ENCODE assay signal across 26 cellular contexts in the genomic region with DNA sequence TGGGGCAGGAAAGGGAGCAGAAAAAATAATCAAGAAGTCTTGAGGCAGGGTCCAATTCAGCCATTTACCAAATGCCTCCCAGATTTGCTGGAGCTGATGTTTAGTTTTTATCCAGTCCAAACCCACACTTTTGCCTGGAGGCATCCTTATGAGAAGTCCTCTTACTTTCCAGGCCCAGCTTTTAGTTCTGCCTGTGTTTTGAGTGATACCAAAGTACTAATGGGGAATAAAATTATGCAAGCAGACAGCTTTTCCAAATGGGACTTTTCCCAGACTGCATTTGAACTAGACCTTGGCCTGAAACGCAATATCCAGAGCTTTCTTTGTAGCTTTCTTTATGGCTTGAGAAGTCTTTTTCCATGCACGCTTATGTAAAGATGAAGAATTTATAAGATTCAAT.
"Had no signal": no experiment of that assay in that cellular context is flagged by ENCODE, and none has a peak within 500 bp of the region (broad histone marks: within the 10 kb centered on the region; RNA-seq: fewer than 3 reads in every experiment).

No MANE protein-coding gene starts in this region.

- H3K9me3 ChIP-seq: adrenal gland, breast epithelium, MG63, SJCRH30, SK-N-SH had no signal

- ATAC-seq: Panc1, Right ventricle myocardium inferior had no signal

- H3K4me1 Mint-ChIP-seq: activated naive CD8-positive, alpha-beta T cell treated with anti-CD3 and anti-CD28 coated beads for 36 hours had no signal

- H3K4me3 ChIP-seq: adrenal gland, breast epithelium, MG63, SJCRH30 had no signal

- H3K4me3 Mint-ChIP-seq: activated CD8-positive, alpha-beta memory T cell treated with anti-CD3 and anti-CD28 coated beads, Interleukin-2, amount 10 ng/mL, durations not matched to agents 7 days and 5 days; activated naive CD4-positive, alpha-beta T cell treated with anti-CD3 and anti-CD28 coated beads, Interleukin-2, amount 10 ng/mL, durations not matched to agents 7 days and 5 days; activated naive CD8-positive, alpha-beta T cell treated with anti-CD3 and anti-CD28 coated beads for 36 hours had no signal

- H3K27ac ChIP-seq: adrenal gland, SJCRH30 had no signal

- H3K9me3 Mint-ChIP-seq: activated naive CD4-positive, alpha-beta T cell treated with anti-CD3 and anti-CD28 coated beads, Interleukin-2, amount 10 ng/mL, durations not matched to agents 7 days and 5 days; activated naive CD8-positive, alpha-beta T cell treated with anti-CD3 and anti-CD28 coated beads for 36 hours; activated T-helper 17 cell treated with anti-CD3 and anti-CD28 coated beads, Interleukin-2, amount 50 U/mL, for 72 hours had no signal

- H3K27me3 ChIP-seq: adrenal gland, breast epithelium, SJCRH30 had no signal

- H3K4me1 ChIP-seq: breast epithelium had no signal

- H3K36me3 Mint-ChIP-seq: activated naive CD4-positive, alpha-beta T cell treated with anti-CD3 and anti-CD28 coated beads, Interleukin-2, amount 10 ng/mL, durations not matched to agents 7 days and 5 days; activated naive CD8-positive, alpha-beta T cell treated with anti-CD3 and anti-CD28 coated beads for 36 hours had no signal

- H3K27ac Mint-ChIP-seq: activated CD8-positive, alpha-beta memory T cell treated with anti-CD3 and anti-CD28 coated beads, Interleukin-2, amount 10 ng/mL, durations not matched to agents 7 days and 5 days; activated naive CD8-positive, alpha-beta T cell treated with anti-CD3 and anti-CD28 coated beads for 36 hours; activated T-helper 17 cell treated with anti-CD3 and anti-CD28 coated beads, Interleukin-2, amount 50 U/mL, for 72 hours had no signal

- DNase-seq: activated CD4-positive, alpha-beta T cell treated with anti-CD3 and anti-CD28 coated beads for 4 hours; activated CD8-positive, alpha-beta memory T cell treated with anti-CD3 and anti-CD28 coated beads, Interleukin-2, amount 10 ng/mL, durations not matched to agents 7 days and 5 days; activated gamma-delta T cell treated with Interleukin-2 at 50 U/mL for 16 hours; activated naive CD4-positive, alpha-beta T cell treated with anti-CD3 and anti-CD28 coated beads, Interleukin-2, amount 10 ng/mL, durations not matched to agents 7 days and 5 days; activated naive CD8-positive, alpha-beta T cell treated with anti-CD3 and anti-CD28 coated beads for 36 hours; activated T-cell treated with anti-CD3 and anti-CD28 coated beads, Interleukin-2, amount 50 U/mL, for 48 hours; adrenal gland; anterior cingulate cortex; caudate nucleus; NCI-H1105; NCI-H1436; NCI-H1694 treated with DMSO at 0.1 percent for 48 hours; NCI-H2029 treated with DMSO at 0.1 percent for 48 hours; NCI-H345; NCI-H510A; NCI-H526 treated with DMSO at 0.1 percent for 48 hours; NCI-H82; OCI-M1; RPMI8226; SJCRH30; SK-N-SH had no signal

- H3K36me3 ChIP-seq: adrenal gland, breast epithelium, MG63, SJCRH30 had no signal
